In genomic region chr10:26698909-26699308, GRCh38 we compare ENCODE assay signal across 10 cellular contexts. TPM values are rescaled to one million over a fixed set of nuclear protein-coding genes. Genes with fewer than 3 reads are reported as not detected.
DNase-seq lines count a peak whose midpoint lies in the region; ATAC-seq, FAIRE-seq and TF ChIP-seq lines count a peak whose summit lies in the region.
"Had no signal": no experiment of that assay in that cellular context is flagged by ENCODE, and none has a peak within 500 bp of the region (broad histone marks: within the 10 kb centered on the region; RNA-seq: fewer than 3 reads in every experiment).

No MANE protein-coding gene starts in this region.

- TF ChIP-seq CTCF in Calu3 (IDR thresholded peaks at IDR 0.05; ENCODE audit: unreplicated experiment): no peak
- no peak for TF ChIP-seq CTCF in astrocyte (IDR thresholded peaks at IDR 0.05; ENCODE audit: insufficient read depth, low read depth, low read length)
- TF ChIP-seq CTCF in nephron progenitor cell (IDR thresholded peaks at IDR 0.05): no peak

- intact Hi-C loops in Calu3 (cut with micrococcal nuclease; ENCODE audit: unreplicated experiment): no loop called here

- H3K36me3 ChIP-seq in astrocyte (ENCODE audit: insufficient read depth, low read length) (no peaks in the 10 kb centered on the region), neuronal stem cell (replicated peaks in 1 of 2; ENCODE audit: control insufficient read depth in 2 of 2, insufficient read depth in 2 of 2, low read length in 2 of 2) (peaks cover 2 to 18% of the 10 kb centered on the region in 2 donors)

- no peak overlapping the region for H2BK12ac ChIP-seq in neuronal stem cell (ENCODE audit: low read length)

- H3K4me1 Mint-ChIP-seq in Calu3 (ENCODE audit: low read depth, unreplicated experiment) (peaks cover 43% of the 10 kb centered on the region), astrocyte (ENCODE audit: low read depth, unreplicated experiment) (peaks cover 13% of the 10 kb centered on the region), nephron progenitor cell (peaks cover 21% of the 10 kb centered on the region)

- no CpG with 5 or more reads among the region's 2 CpGs for WGBS in neuronal stem cell (ENCODE audit: extremely low coverage in 2 of 2, insufficient read length in 2 of 2, insufficient replicate concordance in 1 of 2), 2 donors

- no peak overlapping the region for H2AK5ac ChIP-seq in neuronal stem cell (ENCODE audit: low read depth, low read length)

- in situ Hi-C loops in KBM-7 (cut with MboI; ENCODE audit: low pct_unique_long_range_greater_than_20kb, low sequenced_read_pairs): no loop called here

- no TSS peak for BruUV-seq in Calu3 (replicated peaks; lab: Mats Ljungman, UMichigan)

- no peak overlapping the region for H4K8ac ChIP-seq in neuronal stem cell (ENCODE audit: low read depth, low read length)

- peaks cover 65% of the 10 kb centered on the region for H3K79me2 ChIP-seq in astrocyte (ENCODE audit: insufficient read depth, low read length)

- H3K36me3 Mint-ChIP-seq in Calu3 (ENCODE audit: insufficient read depth, unreplicated experiment) (peaks cover 19% of the 10 kb centered on the region), astrocyte (ENCODE audit: low read depth, unreplicated experiment) (peaks cover 5% of the 10 kb centered on the region), nephron progenitor cell (ENCODE audit: low read depth) (peaks cover 43% of the 10 kb centered on the region)

- CTCF ChIA-PET in Calu3 (lab: Charles Lee): no interaction called here

- H3K4me3 ChIP-seq in astrocyte (ENCODE audit: insufficient read depth, low read depth, low read length): no peak overlapping the region
- H3K4me3 ChIP-seq in neuronal stem cell (ENCODE audit: low read length in 2 of 2): peak overlapping the region in 1 of 2 donors; percentile 85

- ATAC-seq in GM18861 (IDR thresholded peaks at IDR 0.05; ENCODE audit: unreplicated experiment): no peak
- ATAC-seq in HG03095 (IDR thresholded peaks at IDR 0.05; ENCODE audit: unreplicated experiment): no peak
- ATAC-seq in GM18858 (IDR thresholded peaks at IDR 0.05; ENCODE audit: unreplicated experiment): no peak

- H3K4me1 ChIP-seq in astrocyte (ENCODE audit: insufficient read depth, low read length): peaks cover 10% of the 10 kb centered on the region
- H3K4me1 ChIP-seq in neuronal stem cell (ENCODE audit: control insufficient read depth in 2 of 2, insufficient read depth in 1 of 2, low read depth in 1 of 2, low read length in 2 of 2): peaks cover 5 to 6% of the 10 kb centered on the region in 2 donors

- H2BK5ac ChIP-seq in neuronal stem cell (ENCODE audit: low read length): no peak overlapping the region

- H2BK120ac ChIP-seq in neuronal stem cell (ENCODE audit: low read depth, low read length): no peak overlapping the region

- no peak for FAIRE-seq in astrocyte (lab: Jason Lieb, UNC)

- no peak overlapping the region for H3K18ac ChIP-seq in neuronal stem cell (ENCODE audit: low read length)

- no peak overlapping the region for H3K14ac ChIP-seq in neuronal stem cell (ENCODE audit: low read length)

- H3K4ac ChIP-seq in neuronal stem cell (ENCODE audit: low read length): no peak overlapping the region

- no peak overlapping the region for H3K23ac ChIP-seq in neuronal stem cell (ENCODE audit: low read depth, low read length, poor library complexity)

- H3K27ac ChIP-seq in astrocyte (ENCODE audit: low read depth, low read length) (no peak overlapping the region), neuronal stem cell (replicated peaks; ENCODE audit: low read length) (no peak overlapping the region)

- H4K91ac ChIP-seq in neuronal stem cell (ENCODE audit: low read depth, low read length, poor library complexity): no peak overlapping the region

- H3K9ac ChIP-seq in astrocyte (ENCODE audit: low read length) (no peak overlapping the region), neuronal stem cell (ENCODE audit: low read depth, low read length, poor library complexity) (no peak overlapping the region)

- H3K27me3 ChIP-seq in astrocyte (ENCODE audit: insufficient read depth, low read length) (no peaks in the 10 kb centered on the region), neuronal stem cell (ENCODE audit: control insufficient read depth in 3 of 3, insufficient read depth in 3 of 3, low read depth in 1 of 3, low read length in 3 of 3) (no peaks in the 10 kb centered on the region)

- H3K27ac Mint-ChIP-seq in Calu3 (ENCODE audit: unreplicated experiment): peak overlapping the region; percentile 69
- H3K27ac Mint-ChIP-seq in astrocyte (ENCODE audit: unreplicated experiment): no peak overlapping the region
- no peak overlapping the region for H3K27ac Mint-ChIP-seq in nephron progenitor cell

- H3K9me3 Mint-ChIP-seq in Calu3 (ENCODE audit: low read depth, unreplicated experiment): peaks cover 7% of the 10 kb centered on the region
- no peaks in the 10 kb centered on the region for H3K9me3 Mint-ChIP-seq in astrocyte (ENCODE audit: unreplicated experiment)
- H3K9me3 Mint-ChIP-seq in nephron progenitor cell: peaks cover 6% of the 10 kb centered on the region

- DNase-seq in Calu3 (no peak), KBM-7 (peak; percentile 21), astrocyte (ENCODE audit: low read depth) (no peak), nephron progenitor cell (no peak), neuronal stem cell (ENCODE audit: low spot score) (no peak)
- DNase-seq: hypothalamus, NCI-H1694 treated with DMSO at 0.1 percent for 48 hours had no signal

- H3K27me3 Mint-ChIP-seq in Calu3 (ENCODE audit: unreplicated experiment): no peaks in the 10 kb centered on the region
- no peaks in the 10 kb centered on the region for H3K27me3 Mint-ChIP-seq in astrocyte (ENCODE audit: low read depth, unreplicated experiment)
- H3K27me3 Mint-ChIP-seq in nephron progenitor cell (ENCODE audit: low read depth, poor library complexity): peaks cover 20% of the 10 kb centered on the region

- no peak overlapping the region for H2AFZ ChIP-seq in astrocyte (ENCODE audit: low read depth, low read length)
- no peak overlapping the region for H2AFZ ChIP-seq in neuronal stem cell (ENCODE audit: low read length)

- H3K4me3 Mint-ChIP-seq in Calu3 (ENCODE audit: low read depth, unreplicated experiment): peak overlapping the region; percentile 90
- H3K4me3 Mint-ChIP-seq in astrocyte (ENCODE audit: unreplicated experiment): peak overlapping the region; percentile 94
- H3K4me3 Mint-ChIP-seq in nephron progenitor cell: peak overlapping the region; percentile 98

- H3K79me1 ChIP-seq in neuronal stem cell (ENCODE audit: low read depth, low read length): peaks cover 3% of the 10 kb centered on the region

- H3K9me3 ChIP-seq in astrocyte (ENCODE audit: insufficient read depth, low read depth, low read length): no peaks in the 10 kb centered on the region
- H3K9me3 ChIP-seq in neuronal stem cell (replicated peaks in 1 of 2; ENCODE audit: control insufficient read depth in 2 of 2, insufficient read depth in 1 of 2, low read depth in 1 of 2, low read length in 2 of 2): peaks cover 0 to 4% of the 10 kb centered on the region in 2 donors

- H4K20me1 ChIP-seq in astrocyte (ENCODE audit: insufficient read depth, low read length): peaks cover 7% of the 10 kb centered on the region

- H3K4me2 ChIP-seq in astrocyte (ENCODE audit: low read length) (peak overlapping the region; percentile 98), neuronal stem cell (ENCODE audit: insufficient read depth, low read length, poor library complexity, severe bottlenecking) (no peak overlapping the region)

- no peak overlapping the region for H2BK15ac ChIP-seq in neuronal stem cell (ENCODE audit: low read length)

RNA-seq across cellular contexts. Expression of gene PDSS1, which starts 1.4 kb away (rescaled TPM):
- total RNA-seq in Calu3 (2022) (15.4 and 15.9 TPM in 2 replicates), astrocyte (7.1 and 9.6 TPM in 2 replicates)
- polyA plus RNA-seq in neuronal stem cell (2013, experiment 1 of 2): 7.0 TPM
- polyA plus RNA-seq in neuronal stem cell (2013, experiment 2 of 2): 7.1 TPM
